8 cellular contexts compared by ENCODE assay signal in genomic region chr16:85309656-85310587, GRCh38.
DNase-seq lines count a peak whose midpoint lies in the region; ATAC-seq and TF ChIP-seq lines count a peak whose summit lies in the region.

No MANE protein-coding gene starts in this region.

- DNase-seq in stimulated activated naive CD4-positive, alpha-beta T cell (lab: John Stamatoyannopoulos, UW), result peak in 5 of 6 experiments; percentile 21 to 65 (median 37)
- DNase-seq in stimulated activated naive CD4-positive, alpha-beta T cell treated with Interleukin-2 at 50 U/mL for 16 hours (lab: John Stamatoyannopoulos, UW), result no peak
- DNase-seq in WERI-Rb-1 (peak; percentile 83), iPS-NIHi7 (ENCODE audit: extremely low spot score) (peak; percentile 46), thyroid gland (peak; percentile 92 to 93), omental fat pad (ENCODE audit: low spot score) (no peak), endothelial cell (ENCODE audit: low spot score) (no peak)

- ATAC-seq in GM21825 (IDR thresholded peaks at IDR 0.05; ENCODE audit: unreplicated experiment), result no peak
- ATAC-seq in omental fat pad (ENCODE audit: low FRiP score), result no peak

- no peaks in the 10 kb centered on the region for H3K9me3 ChIP-seq in WERI-Rb-1 (ENCODE audit: severe bottlenecking)
- H3K9me3 ChIP-seq in thyroid gland, result no peaks in the 10 kb centered on the region

- H3K4me1 ChIP-seq in thyroid gland, result peaks cover 60 to 91% of the 10 kb centered on the region in 2 donors

- TF ChIP-seq CTCF in WERI-Rb-1 (IDR thresholded peaks at IDR 0.05; ENCODE audit: low read depth, low read length) (no peak), thyroid gland (IDR thresholded peaks at IDR 0.05) (no peak), omental fat pad (IDR thresholded peaks at IDR 0.05) (no peak), endothelial cell (IDR thresholded peaks at IDR 0.05; ENCODE audit: unreplicated experiment) (no peak)

- 55 to 63% methylated on average over 23 to 33 of the region's 37 CpGs for WGBS in thyroid gland, 2 donors

- peak overlapping the region; percentile 97 for H3K27ac ChIP-seq in WERI-Rb-1
- peak overlapping the region; percentile 87 to 92 (median 89) for H3K27ac ChIP-seq in thyroid gland

- H3K27me3 Mint-ChIP-seq in endothelial cell (ENCODE audit: unreplicated experiment), result peaks cover 11% of the 10 kb centered on the region

- peaks cover 45% of the 10 kb centered on the region for H3K4me1 Mint-ChIP-seq in endothelial cell (ENCODE audit: unreplicated experiment)

- H3K36me3 ChIP-seq in WERI-Rb-1 (no peaks in the 10 kb centered on the region), thyroid gland (no peaks in the 10 kb centered on the region)

- no peak overlapping the region for H3K4me3 Mint-ChIP-seq in endothelial cell (ENCODE audit: unreplicated experiment)

- H3K27ac Mint-ChIP-seq in endothelial cell (ENCODE audit: unreplicated experiment), result no peak overlapping the region

- no peaks in the 10 kb centered on the region for H3K9me3 Mint-ChIP-seq in endothelial cell (ENCODE audit: unreplicated experiment)

- H3K36me3 Mint-ChIP-seq in endothelial cell (ENCODE audit: low read depth, unreplicated experiment), result no peaks in the 10 kb centered on the region

- TF ChIP-seq POLR2A in thyroid gland (IDR thresholded peaks at IDR 0.05), result peak in 1 of 2 donors; percentile 18

- H3K27me3 ChIP-seq in WERI-Rb-1 (ENCODE audit: insufficient read depth, low read depth, severe bottlenecking) (no peaks in the 10 kb centered on the region), thyroid gland (no peaks in the 10 kb centered on the region)

- intact Hi-C loops in thyroid gland (cut with DNase I), result no loop called here

- peak overlapping the region; percentile 12 for H3K4me3 ChIP-seq in WERI-Rb-1 (ENCODE audit: low read depth, low read length)
- H3K4me3 ChIP-seq in thyroid gland (replicated peaks in 1 of 3), result no peak overlapping the region

Comparison
In these comparisons a context has a peak if more than half of its experiments do, and no peak if none do; other contexts are left out.
1. DNase-seq: peak in stimulated activated naive CD4-positive, alpha-beta T cell (5 of 6), WERI-Rb-1 (single experiment), iPS-NIHi7 (single experiment) and thyroid gland (2 of 2); none in stimulated activated naive CD4-positive, alpha-beta T cell treated with Interleukin-2 at 50 U/mL for 16 hours (single experiment), omental fat pad (single experiment) and endothelial cell (single experiment).